In the genomic region with DNA sequence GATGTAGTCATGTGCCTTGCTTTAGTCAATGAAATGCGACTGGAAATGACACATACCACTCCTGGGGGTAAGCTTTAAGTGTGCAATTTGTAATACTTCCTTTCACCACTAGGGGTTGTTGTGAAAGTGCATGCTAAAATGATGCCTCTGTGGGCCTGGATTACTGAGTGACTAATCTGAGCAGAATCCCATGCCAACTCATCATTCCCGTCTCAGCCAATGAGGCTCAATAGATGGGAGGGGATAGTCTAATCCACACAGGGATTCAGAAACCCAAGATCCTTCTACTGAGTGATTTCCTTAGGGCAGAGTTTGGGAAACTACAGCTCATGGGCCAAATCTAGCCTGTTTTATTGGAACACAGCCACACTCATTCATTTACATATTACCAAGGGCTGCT, we compare ENCODE assay signal across 8 cellular contexts. TPM values are rescaled to one million over a fixed set of nuclear protein-coding genes. Genes with fewer than 3 reads are reported as not detected.
A peak's percentile ranks its signal among the peaks of the same experiment; 100 is the strongest.
DNase-seq lines count a peak whose midpoint lies in the region; ATAC-seq, FAIRE-seq and TF ChIP-seq lines count a peak whose summit lies in the region.

No MANE protein-coding gene starts in this region.

- no peak overlapping the region for H3K4me3 ChIP-seq in fibroblast of villous mesenchyme (ENCODE audit: low read depth, low read length)
- no peak overlapping the region for H3K4me3 ChIP-seq in uterus

- H3K27ac ChIP-seq in uterus = no peak overlapping the region

- H3K27me3 ChIP-seq in uterus = no peaks in the 10 kb centered on the region

- H3K9me3 ChIP-seq in uterus = no peaks in the 10 kb centered on the region

- peak; percentile 47 for ATAC-seq in HG03045 (IDR thresholded peaks at IDR 0.05; ENCODE audit: unreplicated experiment)

- no peaks in the 10 kb centered on the region for H3K36me3 ChIP-seq in uterus

- no peaks in the 10 kb centered on the region for H3K27me3 Mint-ChIP-seq in type B pancreatic cell

- H3K4me1 Mint-ChIP-seq in type B pancreatic cell (ENCODE audit: unreplicated experiment) = no peaks in the 10 kb centered on the region

- no peaks in the 10 kb centered on the region for H3K9me3 Mint-ChIP-seq in type B pancreatic cell

- TF ChIP-seq CTCF in GM12874 (IDR thresholded peaks at IDR 0.05; ENCODE audit: insufficient read depth, low read depth, low read length) = peak; percentile 67
- peak; percentile 50 for TF ChIP-seq CTCF in fibroblast of villous mesenchyme (IDR thresholded peaks at IDR 0.05; ENCODE audit: insufficient read depth, low read depth, low read length)
- peak; percentile 75 for TF ChIP-seq CTCF in type B pancreatic cell (conservative IDR thresholded peaks at IDR 0.05)
- TF ChIP-seq CTCF in uterus (IDR thresholded peaks at IDR 0.05) = no peak

- DNase-seq in ACHN = peak; percentile 72
- DNase-seq in RCC 7860 (ENCODE audit: low spot score) = peak; percentile 60
- peak; percentile 33 for DNase-seq in fibroblast of villous mesenchyme (ENCODE audit: low read depth)
- no peak for DNase-seq in type B pancreatic cell (ENCODE audit: extremely low spot score, unreplicated experiment)
- no peak for DNase-seq in uterus
- no peak for DNase-seq in Ammon's horn (ENCODE audit: low spot score)

- no peaks in the 10 kb centered on the region for H3K4me1 ChIP-seq in uterus

- FAIRE-seq in RCC 7860 (lab: Jason Lieb, UNC) = peak; percentile 71

- in situ Hi-C loops in ACHN (cut with HindIII; ENCODE audit: low pct_ligation_motif_present, low pct_unique_long_range_greater_than_20kb, low sequenced_read_pairs) = no loop called here

- H3K36me3 Mint-ChIP-seq in type B pancreatic cell = no peaks in the 10 kb centered on the region

- intact Hi-C loops in uterus (cut with DNase I; ENCODE audit: low total_unique reads) = no loop called here

- no peak overlapping the region for H3K4me3 Mint-ChIP-seq in type B pancreatic cell

- H3K27ac Mint-ChIP-seq in type B pancreatic cell = no peak overlapping the region

- TF ChIP-seq POLR2A in uterus (IDR thresholded peaks at IDR 0.05) = no peak

RNA-seq across cellular contexts. Expression of a gene that starts 54.0 kb away (rescaled TPM):
- total RNA-seq in fibroblast of villous mesenchyme = under 0.01 TPM in 1 of 2 replicates, not detected in the other
- total RNA-seq in type B pancreatic cell (ENCODE audit: low replicate concordance) = 0.24 TPM in 1 of 2 replicates, not detected in the other
- total RNA-seq in uterus = under 1 TPM in 2 of 4 donors, not detected in 2; 0.12 to 0.55 TPM

Comparison
In these comparisons a context has a peak if more than half of its experiments do, and no peak if none do; other contexts are left out.
1. DNase-seq: peak in ACHN (single experiment), RCC 7860 (single experiment) and fibroblast of villous mesenchyme (single experiment); none in type B pancreatic cell (single experiment), uterus (0 of 2) and Ammon's horn (single experiment).
2. CTCF ChIP-seq: peak in GM12874 (single experiment), fibroblast of villous mesenchyme (single experiment) and type B pancreatic cell (single experiment); none in uterus (0 of 4).